In the genomic region with DNA sequence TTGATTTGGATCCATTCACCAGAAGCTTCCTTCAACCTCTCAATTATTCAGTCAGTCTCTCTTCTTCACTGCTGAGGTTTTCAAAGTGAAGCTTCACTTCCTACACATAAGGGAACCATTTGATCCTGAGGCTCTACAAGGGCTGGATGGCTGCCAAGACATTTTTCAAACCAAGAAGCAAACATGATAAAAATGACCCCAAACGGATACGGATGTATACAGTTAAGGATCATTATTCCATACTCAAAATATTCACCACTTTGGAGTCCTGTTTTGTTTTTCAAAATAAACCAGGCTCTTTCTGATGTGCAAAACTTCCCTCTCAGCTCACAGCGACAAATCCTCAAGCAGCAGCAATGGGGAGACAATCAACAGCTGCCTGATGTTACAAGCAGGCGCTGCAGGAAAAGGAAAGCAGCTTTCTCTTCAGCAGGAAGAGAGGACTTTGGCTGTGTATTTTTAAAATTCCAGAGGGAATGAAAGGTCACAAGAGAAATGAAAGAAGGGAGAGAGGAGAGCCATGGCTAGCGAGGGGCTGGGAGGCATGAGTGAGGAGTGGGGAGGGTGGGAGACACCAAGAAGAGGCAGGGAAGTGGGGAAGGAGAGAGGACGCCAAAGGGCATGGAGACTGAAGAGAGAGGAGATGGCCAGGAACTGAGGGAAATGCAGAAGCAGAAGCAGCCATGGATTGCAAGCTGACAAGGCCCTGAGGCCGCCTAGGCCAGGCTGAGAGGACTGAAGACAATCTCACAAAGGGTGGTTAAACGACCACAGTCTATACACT, we compare ENCODE assay signal across 1 cellular context.
TF ChIP-seq lines count a peak whose summit lies in the region.

No MANE protein-coding gene starts in this region.

TF ChIP-seq in HEK293, 187 proteins besides CTCF, POLR2A, EP300 and RAD21 (continued from another document):
- TF ChIP-seq, protein P1, sequence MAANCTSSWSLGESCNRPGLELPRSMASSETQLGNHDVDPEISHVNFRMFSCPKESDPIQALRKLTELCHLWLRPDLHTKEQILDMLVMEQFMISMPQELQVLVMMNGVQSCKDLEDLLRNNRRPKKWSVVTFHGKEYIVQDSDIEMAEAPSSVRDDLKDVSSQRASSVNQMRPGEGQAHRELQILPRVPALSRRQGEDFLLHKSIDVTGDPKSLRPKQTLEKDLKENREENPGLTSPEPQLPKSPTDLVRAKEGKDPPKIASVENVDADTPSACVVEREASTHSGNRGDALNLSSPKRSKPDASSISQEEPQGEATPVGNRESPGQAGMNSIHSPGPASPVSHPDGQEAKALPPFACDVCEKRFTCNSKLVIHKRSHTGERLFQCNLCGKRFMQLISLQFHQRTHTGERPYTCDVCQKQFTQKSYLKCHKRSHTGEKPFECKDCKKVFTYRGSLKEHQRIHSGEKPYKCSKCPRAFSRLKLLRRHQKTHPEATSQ (tag by site-specific recombination; IDR thresholded peaks at IDR 0.05) = no peak
- no peak for TF ChIP-seq ZNF704 (tag by site-specific recombination; IDR thresholded peaks at IDR 0.05)
- no peak for TF ChIP-seq ZIC2 (tag by site-specific recombination; IDR thresholded peaks at IDR 0.05)
- no peak for TF ChIP-seq REPIN1 (tag by site-specific recombination; IDR thresholded peaks at IDR 0.05; ENCODE audit: low read depth)
- TF ChIP-seq ZFP37 (tag by site-specific recombination; IDR thresholded peaks at IDR 0.05) = no peak
- no peak for TF ChIP-seq ZNF155 (tag by site-specific recombination; IDR thresholded peaks at IDR 0.05)
- TF ChIP-seq, protein P2, sequence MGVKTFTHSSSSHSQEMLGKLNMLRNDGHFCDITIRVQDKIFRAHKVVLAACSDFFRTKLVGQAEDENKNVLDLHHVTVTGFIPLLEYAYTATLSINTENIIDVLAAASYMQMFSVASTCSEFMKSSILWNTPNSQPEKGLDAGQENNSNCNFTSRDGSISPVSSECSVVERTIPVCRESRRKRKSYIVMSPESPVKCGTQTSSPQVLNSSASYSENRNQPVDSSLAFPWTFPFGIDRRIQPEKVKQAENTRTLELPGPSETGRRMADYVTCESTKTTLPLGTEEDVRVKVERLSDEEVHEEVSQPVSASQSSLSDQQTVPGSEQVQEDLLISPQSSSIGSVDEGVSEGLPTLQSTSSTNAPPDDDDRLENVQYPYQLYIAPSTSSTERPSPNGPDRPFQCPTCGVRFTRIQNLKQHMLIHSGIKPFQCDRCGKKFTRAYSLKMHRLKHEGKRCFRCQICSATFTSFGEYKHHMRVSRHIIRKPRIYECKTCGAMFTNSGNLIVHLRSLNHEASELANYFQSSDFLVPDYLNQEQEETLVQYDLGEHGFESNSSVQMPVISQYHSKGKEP (tag by site-specific recombination; IDR thresholded peaks at IDR 0.05) = 0 out of 2 replicates have a peak, but pooled peaks have one; percentile 20
- no peak for TF ChIP-seq KLF8 (tag by site-specific recombination; IDR thresholded peaks at IDR 0.05)
- peak; percentile 26; the same call in 1 of the 2 replicates for TF ChIP-seq SCRT1 (tag by site-specific recombination; IDR thresholded peaks at IDR 0.05; ENCODE audit: borderline replicate concordance)
- no peak for TF ChIP-seq ZNF596 (tag by site-specific recombination; IDR thresholded peaks at IDR 0.05)
- TF ChIP-seq ZNF354C (tag by site-specific recombination; IDR thresholded peaks at IDR 0.05; ENCODE audit: borderline replicate concordance, low read depth) = no peak
- TF ChIP-seq PBX3 (CRISPR knock-in tag; IDR thresholded peaks at IDR 0.05) = no peak
- 0 out of 2 replicates have a peak, but pooled peaks have one; percentile 4 for TF ChIP-seq ZNF335 (tag by site-specific recombination; conservative IDR thresholded peaks at IDR 0.05)
- TF ChIP-seq ZNF514 (tag by site-specific recombination; IDR thresholded peaks at IDR 0.05) = no peak
- TF ChIP-seq ZNF792 (tag by site-specific recombination; IDR thresholded peaks at IDR 0.05) = peak; percentile 76
- TF ChIP-seq ZNF2 (tag by site-specific recombination; IDR thresholded peaks at IDR 0.05) = no peak
- peak; percentile 77; the same call in 1 of the 2 replicates for TF ChIP-seq ZNF600 (tag by site-specific recombination; IDR thresholded peaks at IDR 0.05)
- TF ChIP-seq ZNF140 (tag by site-specific recombination; IDR thresholded peaks at IDR 0.05) = no peak
- no peak for TF ChIP-seq ZNF324 (tag by site-specific recombination; IDR thresholded peaks at IDR 0.05)
- no peak for TF ChIP-seq ZNF423 (tag by site-specific recombination; IDR thresholded peaks at IDR 0.05)
- TF ChIP-seq ZNF175 (tag by site-specific recombination; IDR thresholded peaks at IDR 0.05) = no peak
- TF ChIP-seq, protein P3, sequence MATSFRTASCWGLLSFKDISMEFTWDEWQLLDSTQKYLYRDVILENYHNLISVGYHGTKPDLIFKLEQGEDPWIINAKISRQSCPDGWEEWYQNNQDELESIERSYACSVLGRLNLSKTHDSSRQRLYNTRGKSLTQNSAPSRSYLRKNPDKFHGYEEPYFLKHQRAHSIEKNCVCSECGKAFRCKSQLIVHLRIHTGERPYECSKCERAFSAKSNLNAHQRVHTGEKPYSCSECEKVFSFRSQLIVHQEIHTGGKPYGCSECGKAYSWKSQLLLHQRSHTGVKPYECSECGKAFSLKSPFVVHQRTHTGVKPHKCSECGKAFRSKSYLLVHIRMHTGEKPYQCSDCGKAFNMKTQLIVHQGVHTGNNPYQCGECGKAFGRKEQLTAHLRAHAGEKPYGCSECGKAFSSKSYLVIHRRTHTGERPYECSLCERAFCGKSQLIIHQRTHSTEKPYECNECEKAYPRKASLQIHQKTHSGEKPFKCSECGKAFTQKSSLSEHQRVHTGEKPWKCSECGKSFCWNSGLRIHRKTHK (tag by site-specific recombination; IDR thresholded peaks at IDR 0.05) = no peak
- TF ChIP-seq ZFP41 (tag by site-specific recombination; IDR thresholded peaks at IDR 0.05; ENCODE audit: borderline replicate concordance) = no peak
- TF ChIP-seq ZNF521 (tag by site-specific recombination; IDR thresholded peaks at IDR 0.05) = no peak
- TF ChIP-seq ZNF645 (tag by site-specific recombination; IDR thresholded peaks at IDR 0.05) = no peak
- TF ChIP-seq ZBTB1 (tag by site-specific recombination; IDR thresholded peaks at IDR 0.05) = no peak
- TF ChIP-seq ZXDB (tag by site-specific recombination; IDR thresholded peaks at IDR 0.05) = 0 out of 2 replicates have a peak, but pooled peaks have one; percentile 22
- TF ChIP-seq SCRT2 (tag by site-specific recombination; IDR thresholded peaks at IDR 0.05) = peak; percentile 90
- TF ChIP-seq, protein P4, sequence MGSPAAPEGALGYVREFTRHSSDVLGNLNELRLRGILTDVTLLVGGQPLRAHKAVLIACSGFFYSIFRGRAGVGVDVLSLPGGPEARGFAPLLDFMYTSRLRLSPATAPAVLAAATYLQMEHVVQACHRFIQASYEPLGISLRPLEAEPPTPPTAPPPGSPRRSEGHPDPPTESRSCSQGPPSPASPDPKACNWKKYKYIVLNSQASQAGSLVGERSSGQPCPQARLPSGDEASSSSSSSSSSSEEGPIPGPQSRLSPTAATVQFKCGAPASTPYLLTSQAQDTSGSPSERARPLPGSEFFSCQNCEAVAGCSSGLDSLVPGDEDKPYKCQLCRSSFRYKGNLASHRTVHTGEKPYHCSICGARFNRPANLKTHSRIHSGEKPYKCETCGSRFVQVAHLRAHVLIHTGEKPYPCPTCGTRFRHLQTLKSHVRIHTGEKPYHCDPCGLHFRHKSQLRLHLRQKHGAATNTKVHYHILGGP (tag by site-specific recombination; IDR thresholded peaks at IDR 0.05) = no peak
- no peak for TF ChIP-seq HOXD13 (CRISPR knock-in tag; IDR thresholded peaks at IDR 0.05; ENCODE audit: borderline replicate concordance)
- no peak for TF ChIP-seq ZBTB21 (tag by site-specific recombination; IDR thresholded peaks at IDR 0.05)
- TF ChIP-seq ZNF510 (tag by site-specific recombination; IDR thresholded peaks at IDR 0.05; ENCODE audit: insufficient replicate concordance) = no peak
